8 cellular contexts compared by ENCODE assay signal in genomic region chr4:37453004-37453360, GRCh38.
DNase-seq lines count a peak whose midpoint lies in the region; ATAC-seq and TF ChIP-seq lines count a peak whose summit lies in the region.

No MANE protein-coding gene starts in this region.

- H3K4me1 ChIP-seq in gastroesophageal sphincter = peaks cover 0 to 18% (median 7%) of the 10 kb centered on the region in 3 donors
- H3K4me1 ChIP-seq in neuron (ENCODE audit: insufficient read depth, low read length) = peaks cover 13% of the 10 kb centered on the region

- peaks cover 7% of the 10 kb centered on the region for H3K4me1 Mint-ChIP-seq in activated T-helper 2 cell treated with anti-CD3 and anti-CD28 coated beads, Interferon-gamma antibody, Interleukin-2, Interleukin-4, amounts not matched to agents 10 μg/mL and 5 μg/mL and 100 μg/mL, durations not matched to agents 14 hours and 24 hours and 36 hours (ENCODE audit: low read depth)

- H3K27me3 ChIP-seq in gastroesophageal sphincter (peaks cover 75% of the 10 kb centered on the region), neuron (ENCODE audit: insufficient read depth, low read length) (peaks cover 27% of the 10 kb centered on the region)

- H3K36me3 ChIP-seq in gastroesophageal sphincter = no peaks in the 10 kb centered on the region
- no peaks in the 10 kb centered on the region for H3K36me3 ChIP-seq in neuron (ENCODE audit: insufficient read depth, low read length)

- H3K27me3 Mint-ChIP-seq in activated T-helper 2 cell treated with anti-CD3 and anti-CD28 coated beads, Interferon-gamma antibody, Interleukin-2, Interleukin-4, amounts not matched to agents 10 μg/mL and 5 μg/mL and 100 μg/mL, durations not matched to agents 14 hours and 24 hours and 36 hours (ENCODE audit: low read depth) = peaks cover 58% of the 10 kb centered on the region

- no peak overlapping the region for H3K27ac ChIP-seq in gastroesophageal sphincter

- peak overlapping the region; percentile 37 for H3K4me3 Mint-ChIP-seq in activated T-helper 2 cell treated with anti-CD3 and anti-CD28 coated beads, Interferon-gamma antibody, Interleukin-2, Interleukin-4, amounts not matched to agents 10 μg/mL and 5 μg/mL and 100 μg/mL, durations not matched to agents 14 hours and 24 hours and 36 hours (ENCODE audit: low read depth)

- no peaks in the 10 kb centered on the region for H3K9me3 ChIP-seq in gastroesophageal sphincter
- H3K9me3 ChIP-seq in neuron (ENCODE audit: low read length) = no peaks in the 10 kb centered on the region

- TF ChIP-seq EP300 in gastroesophageal sphincter (IDR thresholded peaks at IDR 0.05) = no peak

- H2AFZ ChIP-seq in neuron (ENCODE audit: low read depth, low read length) = peak overlapping the region; percentile 88

- intact Hi-C loops in activated T-helper 2 cell treated with anti-CD3 and anti-CD28 coated beads, Interferon-gamma antibody, Interleukin-2, Interleukin-4, amounts not matched to agents 10 μg/mL and 5 μg/mL and 100 μg/mL, durations not matched to agents 14 hours and 24 hours and 36 hours (cut with micrococcal nuclease) = loop anchor here (1.0 to 5.0 kb wide), 4 partner anchors 113 to 584 kb away; no protein-coding TSS in a partner anchor

- no peak for TF ChIP-seq POLR2A in gastroesophageal sphincter (IDR thresholded peaks at IDR 0.05)

- ATAC-seq in GM19397 (IDR thresholded peaks at IDR 0.05; ENCODE audit: unreplicated experiment) = peak; percentile 49
- peak; percentile 25 for ATAC-seq in gastroesophageal sphincter

- no peaks in the 10 kb centered on the region for H3K36me3 Mint-ChIP-seq in activated T-helper 2 cell treated with anti-CD3 and anti-CD28 coated beads, Interferon-gamma antibody, Interleukin-2, Interleukin-4, amounts not matched to agents 10 μg/mL and 5 μg/mL and 100 μg/mL, durations not matched to agents 14 hours and 24 hours and 36 hours (ENCODE audit: low read depth)

- H3K9me3 Mint-ChIP-seq in activated T-helper 2 cell treated with anti-CD3 and anti-CD28 coated beads, Interferon-gamma antibody, Interleukin-2, Interleukin-4, amounts not matched to agents 10 μg/mL and 5 μg/mL and 100 μg/mL, durations not matched to agents 14 hours and 24 hours and 36 hours = no peaks in the 10 kb centered on the region

- peak; percentile 17 to 50 (median 44) for TF ChIP-seq CTCF in gastroesophageal sphincter (IDR thresholded peaks at IDR 0.05)

- peak overlapping the region; percentile 13 to 54 for H3K4me3 ChIP-seq in gastroesophageal sphincter
- H3K4me3 ChIP-seq in neuron (ENCODE audit: low read length) = no peak overlapping the region

- no peak overlapping the region for H3K27ac Mint-ChIP-seq in activated T-helper 2 cell treated with anti-CD3 and anti-CD28 coated beads, Interferon-gamma antibody, Interleukin-2, Interleukin-4, amounts not matched to agents 10 μg/mL and 5 μg/mL and 100 μg/mL, durations not matched to agents 14 hours and 24 hours and 36 hours

- DNase-seq in COLO829 (ENCODE audit: low spot score) (peak; percentile 47), HT-29 (ENCODE audit: low spot score) (peak; percentile 96), NCI-H82 (lab: John Stamatoyannopoulos, UW) (peak; percentile 75)
- peak; percentile 23 for DNase-seq in activated T-helper 2 cell treated with anti-CD3 and anti-CD28 coated beads, Interferon-gamma antibody, Interleukin-2, Interleukin-4, amounts not matched to agents 10 μg/mL and 5 μg/mL and 100 μg/mL, durations not matched to agents 14 hours and 24 hours and 36 hours (ENCODE audit: low spot score)
- no peak for DNase-seq in NK-92 treated with Interleukin-12 subunit alpha and Interleukin-12 subunit beta, amount 100 ng/mL, for 24 hours (lab: John Stamatoyannopoulos, UW)

- 0 to 5% methylated on average over 4 of the region's 4 CpGs for WGBS in gastroesophageal sphincter (ENCODE audit: low coverage in 1 of 2), 2 donors
